11 cellular contexts compared by ENCODE assay signal in the genomic region with DNA sequence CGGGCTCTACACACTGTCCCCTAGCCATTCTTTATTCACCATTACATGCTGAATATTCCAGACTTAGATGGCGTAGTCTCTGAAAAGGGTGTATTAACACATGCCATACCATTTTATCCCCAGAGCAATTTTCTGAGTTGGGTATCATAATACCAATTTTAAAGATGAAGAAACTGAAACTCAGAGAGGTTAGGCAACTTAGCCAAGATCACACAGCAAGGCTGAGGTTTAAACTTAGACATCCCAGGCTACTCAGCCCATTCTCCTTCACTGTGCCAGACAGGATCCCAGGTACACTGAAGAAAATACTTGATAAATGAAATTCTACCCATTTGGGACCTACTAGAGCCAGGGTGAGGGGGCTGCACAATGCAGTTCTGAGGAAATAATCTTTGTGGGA.
"Had no signal": no experiment of that assay in that cellular context is flagged by ENCODE, and none has a peak within 500 bp of the region (broad histone marks: within the 10 kb centered on the region; RNA-seq: fewer than 3 reads in every experiment).

No MANE protein-coding gene starts in this region.

- H3K9me3 ChIP-seq: HAP-1 had no signal

- FAIRE-seq: H1, H54 had no signal

- H3K4me1 Mint-ChIP-seq: GM23338 had no signal

- H3K4me1 ChIP-seq: HAP-1 had no signal

- H3K4me2 ChIP-seq: GM23338 had no signal

- H3K4me3 Mint-ChIP-seq: GM23338, H9, HFFc6 had no signal

- H3K27ac Mint-ChIP-seq: GM23338, H9, HFFc6 had no signal

- H3K9ac ChIP-seq: GM23248 had no signal

- H3K9me3 Mint-ChIP-seq: GM23338, H9, HFFc6 had no signal

- H3K27ac ChIP-seq: GM23248 had no signal

- H3K4me3 ChIP-seq: GM23248, GM23338, HAP-1 had no signal

- DNase-seq: GM23248, GOT3, H7, H9, HCEC 1CT, HFFc6 had no signal

- ATAC-seq: GM23338, HCT116 had no signal

- H2AFZ ChIP-seq: GM23248, GM23338 had no signal

- H3K36me3 ChIP-seq: HAP-1 had no signal
